In the genomic region with DNA sequence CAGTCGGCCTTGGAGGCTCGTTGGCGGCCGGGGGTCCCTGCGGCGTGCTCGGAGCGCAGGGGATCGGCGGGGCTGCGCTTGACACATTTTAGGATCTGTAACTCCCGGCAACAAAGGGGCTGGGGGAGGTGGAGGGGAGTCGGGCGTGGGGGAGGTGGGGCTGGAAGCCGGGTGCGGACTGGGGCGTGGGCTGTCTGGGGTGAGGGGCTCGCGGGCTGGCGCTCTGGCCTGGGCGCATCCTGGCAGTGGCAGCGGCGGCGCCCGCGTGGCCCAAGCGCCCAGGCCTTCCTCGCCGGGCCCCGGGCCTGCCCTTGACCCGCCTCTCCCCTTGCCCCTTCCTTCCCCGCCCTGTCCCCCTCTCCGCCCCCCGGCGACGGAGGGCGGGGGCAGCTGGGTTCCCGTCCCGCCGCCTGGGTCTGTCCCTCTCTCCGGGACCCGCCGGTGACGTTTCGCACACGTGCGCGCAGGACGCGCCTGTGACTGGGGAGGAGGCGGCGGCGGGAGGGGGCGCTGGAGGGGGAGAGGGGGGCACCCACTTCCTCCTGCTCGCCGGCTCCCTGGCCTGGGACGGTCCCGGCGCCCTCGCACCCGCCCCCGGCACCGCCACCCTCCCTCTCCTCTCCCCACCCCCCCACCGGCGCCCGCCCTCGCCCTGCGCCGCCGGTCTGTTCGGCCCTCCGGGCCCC, we compare ENCODE assay signal across 8 cellular contexts. TPM values are rescaled to one million over a fixed set of nuclear protein-coding genes. Genes with fewer than 3 reads are reported as not detected.
DNase-seq lines count a peak whose midpoint lies in the region; ATAC-seq and TF ChIP-seq lines count a peak whose summit lies in the region.

No MANE protein-coding gene starts in this region.

- peaks cover 31% of the 10 kb centered on the region for H3K36me3 Mint-ChIP-seq in dendritic cell treated with granulocyte-macrophage colony-stimulating factor and Interleukin-4, amounts not matched to agents 40 ng/mL and 50 ng/mL, for 4 days (ENCODE audit: low read depth)

- H3K4me1 Mint-ChIP-seq in dendritic cell treated with granulocyte-macrophage colony-stimulating factor and Interleukin-4, amounts not matched to agents 40 ng/mL and 50 ng/mL, for 4 days (ENCODE audit: low read depth), result peaks cover 24% of the 10 kb centered on the region

- peak; percentile 94 for DNase-seq in BE2C
- DNase-seq in NCI-H526 (lab: John Stamatoyannopoulos, UW), result peak; percentile 61 to 92
- DNase-seq in activated CD4-positive, alpha-beta T cell treated with anti-CD3 and anti-CD28 coated beads, Interleukin-2, amount 50 U/mL, for 24 hours (ENCODE audit: low read depth in 1 of 2, low spot score in 1 of 2), result peak; percentile 79 to 83
- DNase-seq in lower leg skin (ENCODE audit: low spot score in 2 of 2), result peak; percentile 87 to 97
- DNase-seq in stimulated activated CD4-positive, alpha-beta T cell treated with anti-CD3 and anti-CD28 coated beads, Interleukin-4, amount 100 ng/mL, for 4 hours, result peak; percentile 92 to 94

- no peak for TF ChIP-seq CTCF in BE2C (IDR thresholded peaks at IDR 0.05; ENCODE audit: low read depth, low read length)
- TF ChIP-seq CTCF in lower leg skin (IDR thresholded peaks at IDR 0.05), result no peak

- H3K9me3 Mint-ChIP-seq in dendritic cell treated with granulocyte-macrophage colony-stimulating factor and Interleukin-4, amounts not matched to agents 40 ng/mL and 50 ng/mL, for 4 days, result no peaks in the 10 kb centered on the region

- H3K4me3 ChIP-seq in BE2C (ENCODE audit: low read depth, low read length) (peak overlapping the region; percentile 96), lower leg skin (ENCODE audit: low read depth, poor library complexity, severe bottlenecking) (peak overlapping the region; percentile 60)

- 0 to 1% methylated on average over 23 to 35 of the region's 72 CpGs for WGBS in lower leg skin, 2 donors

- no peaks in the 10 kb centered on the region for H3K27me3 Mint-ChIP-seq in dendritic cell treated with granulocyte-macrophage colony-stimulating factor and Interleukin-4, amounts not matched to agents 40 ng/mL and 50 ng/mL, for 4 days

- no peaks in the 10 kb centered on the region for H3K4me1 ChIP-seq in BE2C

- intact Hi-C loops in dendritic cell treated with granulocyte-macrophage colony-stimulating factor and Interleukin-4, amounts not matched to agents 40 ng/mL and 50 ng/mL, for 4 days (cut with micrococcal nuclease), result loop anchor here (2.0 to 5.0 kb wide), 6 partner anchors 59 to 1194 kb away; a partner anchor contains a TSS
- intact Hi-C loops in lower leg skin (cut with DNase I; ENCODE audit: low total_unique reads), result no loop called here

- ATAC-seq in GM19043 (IDR thresholded peaks at IDR 0.05; ENCODE audit: low read depth, unreplicated experiment), result peak; percentile 38
- ATAC-seq in HG03354 (IDR thresholded peaks at IDR 0.05; ENCODE audit: poor library complexity, severe bottlenecking, unreplicated experiment), result peak; percentile 44

- peaks cover 28% of the 10 kb centered on the region for H3K36me3 ChIP-seq in BE2C

- no peaks in the 10 kb centered on the region for H3K9me3 ChIP-seq in BE2C

- H3K4me3 Mint-ChIP-seq in dendritic cell treated with granulocyte-macrophage colony-stimulating factor and Interleukin-4, amounts not matched to agents 40 ng/mL and 50 ng/mL, for 4 days, result peak overlapping the region; percentile 93

- no peaks in the 10 kb centered on the region for H3K27me3 ChIP-seq in BE2C

- TF ChIP-seq POLR2A in lower leg skin (IDR thresholded peaks at IDR 0.05), result no peak

- H3K27ac Mint-ChIP-seq in dendritic cell treated with granulocyte-macrophage colony-stimulating factor and Interleukin-4, amounts not matched to agents 40 ng/mL and 50 ng/mL, for 4 days, result peak overlapping the region; percentile 99

RNA-seq across cellular contexts. Expression of a gene that starts 1.5 kb away (rescaled TPM):
- polyA plus RNA-seq in BE2C (2012; ENCODE audit: insufficient read depth, insufficient read length, low read depth), result 10.8 TPM
- 1 to 10 TPM; 1.4 to 3.5 (median 2.0) TPM for total RNA-seq in lower leg skin

Comparison
In these comparisons a context has a peak if more than half of its experiments do, and no peak if none do; other contexts are left out.
1. Peak in every context shown above with its lines: DNase-seq, ATAC-seq and H3K4me3 ChIP-seq.